In genomic region chr1:28087614-28088167, GRCh38 we compare ENCODE assay signal across 8 cellular contexts. TPM values are rescaled to one million over a fixed set of nuclear protein-coding genes. Genes with fewer than 3 reads are reported as not detected.
DNase-seq lines count a peak whose midpoint lies in the region; TF ChIP-seq lines count a peak whose summit lies in the region.

No MANE protein-coding gene starts in this region.

- peak overlapping the region; percentile 97 for H2AFZ ChIP-seq in osteoblast (ENCODE audit: low read length)

- H4K20me1 ChIP-seq in osteoblast (ENCODE audit: insufficient read depth, low read length) = peaks cover 4% of the 10 kb centered on the region

- H3K27ac ChIP-seq in HL-60 (replicated peaks) (peak overlapping the region; percentile 80), osteoblast (ENCODE audit: low read depth, low read length) (peak overlapping the region; percentile 88)

- H3K79me2 ChIP-seq in osteoblast (ENCODE audit: insufficient read depth, low read length) = peaks cover 54% of the 10 kb centered on the region

- H3K4me2 ChIP-seq in osteoblast (ENCODE audit: insufficient read depth, low read length) = peak overlapping the region; percentile 83

- no peaks in the 10 kb centered on the region for H3K36me3 ChIP-seq in osteoblast (ENCODE audit: insufficient read depth, low read length)

- TF ChIP-seq CTCF in HL-60 (IDR thresholded peaks at IDR 0.05; ENCODE audit: insufficient read depth, low read length) = no peak
- TF ChIP-seq CTCF in fibroblast of mammary gland (conservative IDR thresholded peaks at IDR 0.05; ENCODE audit: control insufficient read depth, insufficient read depth, low read depth, low read length) = no peak
- TF ChIP-seq CTCF in osteoblast (IDR thresholded peaks at IDR 0.05; ENCODE audit: extremely low read depth, low read depth, low read length) = peak; percentile 27

- peaks cover 9% of the 10 kb centered on the region for H3K4me1 ChIP-seq in osteoblast (ENCODE audit: insufficient read depth, low read length)

- DNase-seq in stimulated activated CD4-positive, alpha-beta T cell treated with anti-CD3 and anti-CD28 coated beads, Interleukin-15, amount 100 ng/mL, for 24 hours = peak; percentile 30
- no peak for DNase-seq in stimulated activated CD4-positive, alpha-beta T cell treated with anti-CD3 and anti-CD28 coated beads, Interleukin-2, amount 100 ng/mL, for 48 hours
- peak; percentile 47 to 51 for DNase-seq in HL-60 (ENCODE audit: low read depth in 1 of 2, low spot score in 1 of 2)
- DNase-seq in activated CD4-positive, alpha-beta T cell treated with anti-CD3 and anti-CD28 coated beads, Interleukin-2, amount 50 U/mL, for 48 hours = peak; percentile 21 to 29
- DNase-seq in fibroblast of mammary gland (ENCODE audit: low read depth) = peak; percentile 21
- DNase-seq in osteoblast (ENCODE audit: insufficient read length, low spot score, missing footprints) = peak; percentile 75
- DNase-seq in SKM-1 treated with dmso at 0.1 percent for 144 hours (lab: John Stamatoyannopoulos, UW; ENCODE audit: unreplicated experiment) = no peak
- no peak for DNase-seq in middle frontal gyrus (ENCODE audit: extremely low spot score, low spot score)

- H3K27me3 ChIP-seq in HL-60 (ENCODE audit: insufficient read depth, poor library complexity, severe bottlenecking) (no peaks in the 10 kb centered on the region), osteoblast (ENCODE audit: insufficient read depth, low read length) (no peaks in the 10 kb centered on the region)

- H3K9me3 ChIP-seq in osteoblast (ENCODE audit: low read depth, low read length) = no peaks in the 10 kb centered on the region

- H3K4me3 ChIP-seq in HL-60 (replicated peaks; ENCODE audit: insufficient read depth, low read length) (peak overlapping the region; percentile 83), fibroblast of mammary gland (ENCODE audit: control insufficient read depth, low read depth, low read length) (peak overlapping the region; percentile 85), osteoblast (ENCODE audit: insufficient read depth, low read length) (peak overlapping the region; percentile 95)

RNA-seq across cellular contexts. Expression of gene EYA3, which starts 0.7 kb away (rescaled TPM):
- total RNA-seq in osteoblast = 10.9 and 13.3 TPM in 2 replicates

Comparison
In these comparisons a context has a peak if more than half of its experiments do, and no peak if none do; other contexts are left out.
1. DNase-seq: peak in stimulated activated CD4-positive, alpha-beta T cell treated with anti-CD3 and anti-CD28 coated beads, Interleukin-15, amount 100 ng/mL, for 24 hours (single experiment), HL-60 (2 of 2), activated CD4-positive, alpha-beta T cell treated with anti-CD3 and anti-CD28 coated beads, Interleukin-2, amount 50 U/mL, for 48 hours (2 of 2), fibroblast of mammary gland (single experiment) and osteoblast (single experiment); none in stimulated activated CD4-positive, alpha-beta T cell treated with anti-CD3 and anti-CD28 coated beads, Interleukin-2, amount 100 ng/mL, for 48 hours (0 of 2), SKM-1 treated with dmso at 0.1 percent for 144 hours (single experiment) and middle frontal gyrus (single experiment).
2. Peak in every context shown above with its lines, with median percentiles within 50 percentile points of each other: H3K4me3 ChIP-seq.